ENCODE assay signal across 19 cellular contexts in genomic region chr2:121506187-121506586, GRCh38. TPM values are rescaled to one million over a fixed set of nuclear protein-coding genes. Genes with fewer than 3 reads are reported as not detected.
"Had no signal": no experiment of that assay in that cellular context is flagged by ENCODE, and none has a peak within 500 bp of the region (broad histone marks: within the 10 kb centered on the region; RNA-seq: fewer than 3 reads in every experiment).

No MANE protein-coding gene starts in this region.

- H3K4me3 Mint-ChIP-seq: activated CD8-positive, alpha-beta memory T cell treated with anti-CD3 and anti-CD28 coated beads, Interleukin-2, amount 10 ng/mL, durations not matched to agents 7 days and 5 days; activated naive CD8-positive, alpha-beta T cell treated with anti-CD3 and anti-CD28 coated beads for 36 hours; activated T-cell treated with anti-CD3 and anti-CD28 coated beads, Interleukin-2, amount 50 U/mL, for 4 hours; mesothelial cell of epicardium; T-helper 17 cell; type B pancreatic cell had no signal

- ATAC-seq: activated CD8-positive, alpha-beta memory T cell treated with anti-CD3 and anti-CD28 coated beads, Interleukin-2, amount 10 ng/mL, durations not matched to agents 7 days and 5 days; activated T-cell treated with anti-CD3 and anti-CD28 coated beads, Interleukin-2, amount 50 U/mL, for 4 hours; sciatic nerve; T-helper 17 cell had no signal

- H3K27me3 Mint-ChIP-seq: activated CD8-positive, alpha-beta memory T cell treated with anti-CD3 and anti-CD28 coated beads, Interleukin-2, amount 10 ng/mL, durations not matched to agents 7 days and 5 days; activated naive CD8-positive, alpha-beta T cell treated with anti-CD3 and anti-CD28 coated beads for 36 hours; T-helper 17 cell; type B pancreatic cell had no signal

- H3K27me3 ChIP-seq: esophagus squamous epithelium, heart right ventricle had no signal

- DNase-seq: activated CD4-positive, alpha-beta T cell treated with anti-CD3 and anti-CD28 coated beads, Interleukin-2, amount 50 U/mL, for 1 hour; activated CD4-positive, CD25-positive, alpha-beta regulatory T cell; activated CD8-positive, alpha-beta memory T cell treated with anti-CD3 and anti-CD28 coated beads, Interleukin-2, amount 10 ng/mL, durations not matched to agents 7 days and 5 days; activated gamma-delta T cell; activated naive CD8-positive, alpha-beta T cell treated with anti-CD3 and anti-CD28 coated beads for 36 hours; activated T-cell treated with anti-CD3 and anti-CD28 coated beads, Interleukin-2, amount 50 U/mL, for 4 hours; anterior cingulate cortex; esophagus squamous epithelium; foreskin fibroblast; heart right ventricle; islet precursor cell; stimulated activated CD4-positive, alpha-beta T cell treated with anti-CD3 and anti-CD28 coated beads, Interleukin-2, amount 100 ng/mL, for 48 hours; stimulated activated naive CD4-positive, alpha-beta T cell treated with Interleukin-2 at 50 U/mL for 16 hours; T-helper 17 cell had no signal

- H3K9me3 Mint-ChIP-seq: type B pancreatic cell had no signal

- H3K9me3 ChIP-seq: esophagus squamous epithelium had no signal

- H3K4me3 ChIP-seq: esophagus squamous epithelium, heart right ventricle had no signal

- H3K27ac Mint-ChIP-seq: activated CD8-positive, alpha-beta memory T cell treated with anti-CD3 and anti-CD28 coated beads, Interleukin-2, amount 10 ng/mL, durations not matched to agents 7 days and 5 days; activated naive CD8-positive, alpha-beta T cell treated with anti-CD3 and anti-CD28 coated beads for 36 hours; mesothelial cell of epicardium; T-helper 17 cell had no signal

RNA-seq across cellular contexts. Expression of gene RNU4ATAC, which starts 24.5 kb away (rescaled TPM):
- total RNA-seq: activated CD8-positive, alpha-beta memory T cell treated with anti-CD3 and anti-CD28 coated beads, Interleukin-2, amount 10 ng/mL, durations not matched to agents 7 days and 5 days; activated naive CD8-positive, alpha-beta T cell treated with anti-CD3 and anti-CD28 coated beads for 36 hours; activated T-cell treated with anti-CD3 and anti-CD28 coated beads, Interleukin-2, amount 50 U/mL, for 4 hours; esophagus squamous epithelium; heart right ventricle; liver; mesothelial cell of epicardium; posterior vena cava; sciatic nerve; T-helper 17 cell had no signal
- polyA plus RNA-seq: heart right ventricle had no signal
